28 cellular contexts compared by ENCODE assay signal in the genomic region with DNA sequence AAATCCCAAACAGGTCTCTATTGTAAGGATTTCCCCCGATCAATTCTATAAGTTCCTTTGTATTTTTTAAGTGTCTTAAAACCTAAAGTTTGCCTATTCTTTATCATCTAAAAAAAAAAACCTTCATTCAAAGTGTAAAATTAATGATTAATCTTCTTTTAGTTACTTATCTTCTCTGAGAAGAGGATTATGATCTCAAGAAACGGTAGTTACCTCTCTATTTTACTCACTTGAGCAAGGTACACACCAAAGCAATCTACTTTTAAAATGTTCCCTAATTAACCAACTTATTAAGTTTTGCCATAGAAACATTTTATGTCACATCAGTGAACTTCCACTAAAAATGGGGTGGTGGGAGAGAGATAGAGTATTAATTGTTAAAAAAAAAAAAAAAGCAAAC.
"Had no signal": no experiment of that assay in that cellular context is flagged by ENCODE, and none has a peak within 500 bp of the region (broad histone marks: within the 10 kb centered on the region; RNA-seq: fewer than 3 reads in every experiment).

No MANE protein-coding gene starts in this region.

- H3K79me2 ChIP-seq: parathyroid adenoma had no signal

- H3K36me3 ChIP-seq: esophagus squamous epithelium, heart right ventricle, left lung, neural progenitor cell, right lobe of liver, suprapubic skin, transverse colon, upper lobe of right lung, uterus had no signal

- H3K4me1 ChIP-seq: esophagus squamous epithelium, heart right ventricle, left lung, neural progenitor cell, parathyroid adenoma, right lobe of liver, suprapubic skin, transverse colon, upper lobe of right lung, uterus had no signal

- H3K9me3 ChIP-seq: esophagus squamous epithelium, heart right ventricle, left lung, mucosa of descending colon, right lobe of liver, suprapubic skin, transverse colon, upper lobe of right lung, uterus had no signal

- ATAC-seq: effector memory CD8-positive, alpha-beta T cell; heart right ventricle; left lung; mucosa of descending colon; natural killer cell treated with Interleukin-12 subunit alpha and Interleukin-12 subunit beta and Interleukin-15 and Interleukin-18, amount 100 ng/mL, for 72 hours; right lobe of liver; stimulated activated naive CD8-positive, alpha-beta T cell treated with anti-CD3 and anti-CD28 coated beads, Interleukin-15, amount 100 ng/mL, for 72 hours; upper lobe of right lung had no signal

- H3K27me3 ChIP-seq: esophagus squamous epithelium, heart right ventricle, left lung, neural progenitor cell, right lobe of liver, suprapubic skin, transverse colon, upper lobe of right lung, uterus had no signal

- H2AFZ ChIP-seq: neural progenitor cell, parathyroid adenoma had no signal

- DNase-seq: cortex of kidney; effector memory CD8-positive, alpha-beta T cell; erythroblast; esophagus squamous epithelium; foreskin melanocyte; glutamatergic neuron; heart right ventricle; hypothalamus; immature natural killer cell; left lung; mesenchymal stem cell; mucosa of descending colon; naive B cell; right lobe of liver; stimulated activated CD4-positive, alpha-beta T cell treated with anti-CD3 and anti-CD28 coated beads, Interleukin-12 subunit alpha, Interleukin-12 subunit beta, amount 100 ng/mL, for 4 hours; stimulated activated CD4-positive, alpha-beta T cell treated with anti-CD3 and anti-CD28 coated beads, Interleukin-1b, Interleukin-23, amount 100 ng/mL, for 48 hours; stimulated activated CD4-positive, alpha-beta T cell treated with anti-CD3 and anti-CD28 coated beads, Interleukin-4, amount 100 ng/mL, for 1 hour; stimulated activated CD8-positive, alpha-beta memory T cell treated with anti-CD3 and anti-CD28 coated beads, Interleukin-4, amount 100 ng/mL, for 48 hours; stimulated activated naive CD4-positive, alpha-beta T cell; stimulated activated naive CD8-positive, alpha-beta T cell treated with anti-CD3 and anti-CD28 coated beads, Interleukin-15, amount 100 ng/mL, for 72 hours; transverse colon; upper lobe of right lung; uterus had no signal

- H3K27ac ChIP-seq: esophagus squamous epithelium, heart right ventricle, left lung, neural progenitor cell, parathyroid adenoma, right lobe of liver, suprapubic skin, transverse colon, upper lobe of right lung, uterus had no signal

- H3K4me3 ChIP-seq: esophagus squamous epithelium, heart right ventricle, left lung, mucosa of descending colon, neural progenitor cell, right lobe of liver, smooth muscle cell, suprapubic skin, transverse colon, upper lobe of right lung, uterus had no signal

- H3K4me2 ChIP-seq: neural progenitor cell, smooth muscle cell had no signal
